Comparison of ENCODE assay signal across 8 cellular contexts in genomic region chr14:49867831-49868719, GRCh38. TPM values are rescaled to one million over a fixed set of nuclear protein-coding genes. Genes with fewer than 3 reads are reported as not detected.
A peak's percentile ranks its signal among the peaks of the same experiment; 100 is the strongest.
DNase-seq lines count a peak whose midpoint lies in the region; ATAC-seq, FAIRE-seq and TF ChIP-seq lines count a peak whose summit lies in the region.

No MANE protein-coding gene starts in this region.

- FAIRE-seq in GM12891 (lab: Jason Lieb, UNC), result peak; percentile 100

- intact Hi-C loops in tibial artery (cut with DNase I; ENCODE audit: low total_unique reads), result no loop called here

- no peaks in the 10 kb centered on the region for H3K36me3 ChIP-seq in cardiac muscle cell
- H3K36me3 ChIP-seq in parathyroid adenoma (ENCODE audit: control insufficient read depth, insufficient read depth, low read length), result no peaks in the 10 kb centered on the region
- H3K36me3 ChIP-seq in tibial artery, result no peaks in the 10 kb centered on the region

- POLR2A ChIA-PET in activated naive CD8-positive, alpha-beta T cell treated with anti-CD3 and anti-CD28 coated beads, Interleukin-2, amount 10 ng/mL, durations not matched to agents 7 days and 5 days (lab: Charles Lee), result interaction anchor here (0.5 to 9.4 kb wide), 33 partner anchors 11 to 282 kb away, joined by 3 to 291 read pairs (median 5); partner anchors contain the start of genes ARF6, NEMF, RPS29 and VCPKMT

- H3K27ac ChIP-seq in cardiac muscle cell, result peak overlapping the region; percentile 91
- H3K27ac ChIP-seq in parathyroid adenoma, result peak overlapping the region; percentile 88
- H3K27ac ChIP-seq in tibial artery, result peak overlapping the region; percentile 94 to 95

- peak overlapping the region; percentile 55 for H3K9ac ChIP-seq in parathyroid adenoma

- peaks cover 5% of the 10 kb centered on the region for H3K4me1 ChIP-seq in cardiac muscle cell (ENCODE audit: low read depth)
- peaks cover 7% of the 10 kb centered on the region for H3K4me1 ChIP-seq in parathyroid adenoma
- H3K4me1 ChIP-seq in tibial artery, result peaks cover 0 to 19% (median 9%) of the 10 kb centered on the region in 4 donors

- peak overlapping the region; percentile 45 for H3K4me3 ChIP-seq in cardiac muscle cell
- H3K4me3 ChIP-seq in parathyroid adenoma (ENCODE audit: low read depth, low read length), result peak overlapping the region; percentile 86
- H3K4me3 ChIP-seq in tibial artery, result peak overlapping the region; percentile 66 to 79

- peak overlapping the region; percentile 98 for H3K4me3 Mint-ChIP-seq in activated naive CD8-positive, alpha-beta T cell treated with anti-CD3 and anti-CD28 coated beads, Interleukin-2, amount 10 ng/mL, durations not matched to agents 7 days and 5 days

- DNase-seq in GM12891 (ENCODE audit: insufficient read length, low spot score) (peak; percentile 72), NCI-H128 (lab: John Stamatoyannopoulos, UW; ENCODE audit: unreplicated experiment) (peak; percentile 67), SKM-1 treated with dmso at 0.1 percent for 144 hours (lab: John Stamatoyannopoulos, UW; ENCODE audit: unreplicated experiment) (peak; percentile 62), cardiac muscle cell (ENCODE audit: low read depth in 1 of 2, low spot score in 1 of 2) (peak; percentile 95 to 98), tibial artery (peak; percentile 95 to 98)
- peak; percentile 94 for DNase-seq in activated naive CD8-positive, alpha-beta T cell treated with anti-CD3 and anti-CD28 coated beads, Interleukin-2, amount 10 ng/mL, durations not matched to agents 7 days and 5 days

- H3K36me3 Mint-ChIP-seq in activated naive CD8-positive, alpha-beta T cell treated with anti-CD3 and anti-CD28 coated beads, Interleukin-2, amount 10 ng/mL, durations not matched to agents 7 days and 5 days, result no peaks in the 10 kb centered on the region

- peak overlapping the region; percentile 93 for H3K4me2 ChIP-seq in parathyroid adenoma (ENCODE audit: low read length)

- peak; percentile 85 for ATAC-seq in HG02763 (IDR thresholded peaks at IDR 0.05; ENCODE audit: unreplicated experiment)
- ATAC-seq in activated naive CD8-positive, alpha-beta T cell treated with anti-CD3 and anti-CD28 coated beads, Interleukin-2, amount 10 ng/mL, durations not matched to agents 7 days and 5 days (ENCODE audit: low read depth), result peak; percentile 93

- peak overlapping the region; percentile 98 for H3K27ac Mint-ChIP-seq in activated naive CD8-positive, alpha-beta T cell treated with anti-CD3 and anti-CD28 coated beads, Interleukin-2, amount 10 ng/mL, durations not matched to agents 7 days and 5 days

- H3K27me3 Mint-ChIP-seq in activated naive CD8-positive, alpha-beta T cell treated with anti-CD3 and anti-CD28 coated beads, Interleukin-2, amount 10 ng/mL, durations not matched to agents 7 days and 5 days, result no peaks in the 10 kb centered on the region

- peaks cover 13% of the 10 kb centered on the region for H3K4me1 Mint-ChIP-seq in activated naive CD8-positive, alpha-beta T cell treated with anti-CD3 and anti-CD28 coated beads, Interleukin-2, amount 10 ng/mL, durations not matched to agents 7 days and 5 days

- H3K9me3 ChIP-seq in cardiac muscle cell (ENCODE audit: low read depth), result no peaks in the 10 kb centered on the region
- H3K9me3 ChIP-seq in parathyroid adenoma (ENCODE audit: control insufficient read depth, low read length), result no peaks in the 10 kb centered on the region
- H3K9me3 ChIP-seq in tibial artery, result no peaks in the 10 kb centered on the region

- peak; percentile 91 for TF ChIP-seq POLR2A in GM12891 (IDR thresholded peaks at IDR 0.05; ENCODE audit: low read depth, low read length)

- no peaks in the 10 kb centered on the region for H3K79me2 ChIP-seq in parathyroid adenoma

- peak overlapping the region; percentile 92 for H2AFZ ChIP-seq in parathyroid adenoma

- H3K9me3 Mint-ChIP-seq in activated naive CD8-positive, alpha-beta T cell treated with anti-CD3 and anti-CD28 coated beads, Interleukin-2, amount 10 ng/mL, durations not matched to agents 7 days and 5 days, result no peaks in the 10 kb centered on the region

- no peak for TF ChIP-seq CTCF in cardiac muscle cell (IDR thresholded peaks at IDR 0.05; ENCODE audit: low read depth, low read length)
- no peak for TF ChIP-seq CTCF in parathyroid adenoma (IDR thresholded peaks at IDR 0.05)
- no peak for TF ChIP-seq CTCF in tibial artery (IDR thresholded peaks at IDR 0.05)

- H3K27me3 ChIP-seq in cardiac muscle cell (no peaks in the 10 kb centered on the region), parathyroid adenoma (ENCODE audit: control insufficient read depth, insufficient read depth, low read length) (no peaks in the 10 kb centered on the region), tibial artery (no peaks in the 10 kb centered on the region)

TF ChIP-seq in GM12891, 5 proteins besides CTCF, POLR2A, EP300 and RAD21:
- TF ChIP-seq POU2F2 (IDR thresholded peaks at IDR 0.05; ENCODE audit: low read depth, low read length), result peak; percentile 57
- no peak for TF ChIP-seq PAX5 (IDR thresholded peaks at IDR 0.05; ENCODE audit: insufficient read depth, low read length, severe bottlenecking)
- TF ChIP-seq TAF1 (IDR thresholded peaks at IDR 0.05; ENCODE audit: low read depth, low read length), result peak; percentile 87
- no peak for TF ChIP-seq SPI1 (IDR thresholded peaks at IDR 0.05; ENCODE audit: low read depth, low read length)
- peak; percentile 88 for TF ChIP-seq POLR2AphosphoS5 (IDR thresholded peaks at IDR 0.05; ENCODE audit: low read depth, low read length)

RNA-seq across cellular contexts. Expression of gene NEMF, which starts 15.5 kb away (rescaled TPM):
- 33.7 TPM for polyA plus RNA-seq in GM12891 (2012; ENCODE audit: low read depth, missing spikeins)
- total RNA-seq in activated naive CD8-positive, alpha-beta T cell treated with anti-CD3 and anti-CD28 coated beads, Interleukin-2, amount 10 ng/mL, durations not matched to agents 7 days and 5 days, result 10 to 100 TPM; 90.1 to 91.1 TPM
- total RNA-seq in cardiac muscle cell, result 33.9 and 43.9 TPM in 2 replicates
- polyA plus RNA-seq in cardiac muscle cell, result 71.9 and 80.5 TPM in 2 replicates

RNA-seq across cellular contexts. Expression of gene ARF6, which starts 24.8 kb away (rescaled TPM):
- 46.5 TPM for polyA plus RNA-seq in GM12891 (2012; ENCODE audit: low read depth, missing spikeins)
- total RNA-seq in activated naive CD8-positive, alpha-beta T cell treated with anti-CD3 and anti-CD28 coated beads, Interleukin-2, amount 10 ng/mL, durations not matched to agents 7 days and 5 days, result 100 to 1,000 TPM; 162 to 169 TPM
- total RNA-seq in cardiac muscle cell, result 22.5 and 23.3 TPM in 2 replicates
- polyA plus RNA-seq in cardiac muscle cell, result 27.8 and 28.4 TPM in 2 replicates

Comparison
In these comparisons a context has a peak if more than half of its experiments do, and no peak if none do; other contexts are left out.
1. Peak in every context shown above with its lines: DNase-seq, ATAC-seq, H3K4me3 ChIP-seq and H3K27ac ChIP-seq.